1 cellular context compared by ENCODE assay signal in genomic region chr2:162574615-162575452, GRCh38.
TF ChIP-seq lines count a peak whose summit lies in the region.

No MANE protein-coding gene starts in this region.

TF ChIP-seq in HepG2, 621 proteins besides CTCF, POLR2A, EP300 and RAD21 (continued from another document and continues in another):
- TF ChIP-seq MAFK (conservative IDR thresholded peaks at IDR 0.05 in 1 of 2, IDR thresholded peaks at IDR 0.05 in 1 of 2; ENCODE audit: low read length in 2 of 2) (no peak; a peak in 1 of 4 replicates), REL (CRISPR knock-in tag; conservative IDR thresholded peaks at IDR 0.05) (0 out of 2 replicates have a peak, but pooled peaks have one; percentile 43), ZNF354B (CRISPR knock-in tag; IDR thresholded peaks at IDR 0.05) (no peak), ZNF674 (CRISPR knock-in tag; IDR thresholded peaks at IDR 0.05; ENCODE audit: low read depth) (no peak), ZNF672 (CRISPR knock-in tag; IDR thresholded peaks at IDR 0.05) (no peak), HOXA5 (CRISPR knock-in tag; IDR thresholded peaks at IDR 0.05) (no peak), REPIN1 (CRISPR knock-in tag; IDR thresholded peaks at IDR 0.05; ENCODE audit: borderline replicate concordance, low read depth) (peak; percentile 49; the same call in 1 of the 2 replicates), ZBTB33 (CRISPR knock-in tag; IDR thresholded peaks at IDR 0.05) (no peak), GRHL1 (CRISPR knock-in tag; conservative IDR thresholded peaks at IDR 0.05) (no peak), ZNF619 (CRISPR knock-in tag; IDR thresholded peaks at IDR 0.05) (no peak), FOXA3 (CRISPR knock-in tag; IDR thresholded peaks at IDR 0.05) (peak; percentile 87), BHLHE40 (IDR thresholded peaks at IDR 0.05; ENCODE audit: low read length) (peak; percentile 57; the same call in 1 of the 2 replicates), TCF12 (IDR thresholded peaks at IDR 0.05) (no peak), TCF12 (CRISPR knock-in tag; IDR thresholded peaks at IDR 0.05) (no peak), CSRNP2 (CRISPR knock-in tag; conservative IDR thresholded peaks at IDR 0.05; ENCODE audit: low read depth) (no peak), ONECUT2 (CRISPR knock-in tag; IDR thresholded peaks at IDR 0.05) (no peak), MTA3 (CRISPR knock-in tag; IDR thresholded peaks at IDR 0.05) (no peak), MNT (IDR thresholded peaks at IDR 0.05) (peak; percentile 42; the same call in 1 of the 2 replicates), THAP7 (CRISPR knock-in tag; IDR thresholded peaks at IDR 0.05) (no peak), KLF9 (CRISPR knock-in tag; IDR thresholded peaks at IDR 0.05; ENCODE audit: low read depth) (no peak), IRF1 (CRISPR knock-in tag; IDR thresholded peaks at IDR 0.05; ENCODE audit: low read depth) (no peak), MYC (CRISPR knock-in tag; IDR thresholded peaks at IDR 0.05; ENCODE audit: borderline replicate concordance) (peak; percentile 24; the same call in 1 of the 2 replicates), SETDB1 (CRISPR knock-in tag; IDR thresholded peaks at IDR 0.05; ENCODE audit: borderline replicate concordance) (no peak), SRSF1 (optimal IDR thresholded peaks at IDR 0.05; ENCODE audit: low read depth, low read length) (no peak), ETV5 (CRISPR knock-in tag; IDR thresholded peaks at IDR 0.05; ENCODE audit: borderline replicate concordance) (peak; percentile 50; the same call in 1 of the 2 replicates), JUNB (CRISPR knock-in tag; IDR thresholded peaks at IDR 0.05; ENCODE audit: borderline replicate concordance) (no peak), SRF (IDR thresholded peaks at IDR 0.05; ENCODE audit: low read depth, low read length) (no peak), ZNF678 (CRISPR knock-in tag; IDR thresholded peaks at IDR 0.05) (0 out of 2 replicates have a peak, but pooled peaks have one; percentile 33), XRCC5 (optimal IDR thresholded peaks at IDR 0.05; ENCODE audit: low read length) (peak; percentile 65), HIVEP1 (CRISPR knock-in tag; IDR thresholded peaks at IDR 0.05) (no peak), IKZF4 (CRISPR knock-in tag; IDR thresholded peaks at IDR 0.05; ENCODE audit: borderline replicate concordance, low read depth, not compliant biosample characterization) (no peak), ESRRA (CRISPR knock-in tag; IDR thresholded peaks at IDR 0.05; ENCODE audit: low read depth) (no peak), ISL2 (CRISPR knock-in tag; IDR thresholded peaks at IDR 0.05) (peak; percentile 75), ZNF441 (CRISPR knock-in tag; IDR thresholded peaks at IDR 0.05; ENCODE audit: borderline replicate concordance) (no peak), ZNF383 (CRISPR knock-in tag; IDR thresholded peaks at IDR 0.05; ENCODE audit: borderline replicate concordance) (no peak), E2F2 (CRISPR knock-in tag; IDR thresholded peaks at IDR 0.05; ENCODE audit: borderline replicate concordance) (no peak), SIX1 (CRISPR knock-in tag; IDR thresholded peaks at IDR 0.05; ENCODE audit: borderline replicate concordance) (peak; percentile 84; the same call in 1 of the 2 replicates), NR1H2 (CRISPR knock-in tag; IDR thresholded peaks at IDR 0.05; ENCODE audit: borderline replicate concordance, low read depth) (no peak), ZFP37 (CRISPR knock-in tag; IDR thresholded peaks at IDR 0.05; ENCODE audit: borderline replicate concordance) (peak; percentile 69; the same call in 1 of the 2 replicates), LRRFIP1 (CRISPR knock-in tag; conservative IDR thresholded peaks at IDR 0.05) (no peak), ZSCAN29 (CRISPR knock-in tag; conservative IDR thresholded peaks at IDR 0.05) (peak; percentile 40; the same call in 1 of the 2 replicates), ZNF691 (CRISPR knock-in tag; IDR thresholded peaks at IDR 0.05; ENCODE audit: borderline replicate concordance, low read depth) (no peak), MXD1 (CRISPR knock-in tag; IDR thresholded peaks at IDR 0.05) (no peak), SP1 (IDR thresholded peaks at IDR 0.05) (no peak), SP1 (CRISPR knock-in tag; IDR thresholded peaks at IDR 0.05) (peak; percentile 12; the same call in 1 of the 2 replicates), KAT7 (CRISPR knock-in tag; IDR thresholded peaks at IDR 0.05; ENCODE audit: borderline replicate concordance) (no peak), E2F5 (CRISPR knock-in tag; conservative IDR thresholded peaks at IDR 0.05) (no peak), ZNF12 (CRISPR knock-in tag; IDR thresholded peaks at IDR 0.05) (no peak; the same call in 1 of the 2 replicates), NFE2L1 (CRISPR knock-in tag; IDR thresholded peaks at IDR 0.05; ENCODE audit: borderline replicate concordance) (no peak), BRD4 (CRISPR knock-in tag; IDR thresholded peaks at IDR 0.05) (no peak), HHEX (CRISPR knock-in tag; IDR thresholded peaks at IDR 0.05) (0 out of 2 replicates have a peak, but pooled peaks have one; percentile 40), MEIS2 (CRISPR knock-in tag; IDR thresholded peaks at IDR 0.05) (0 out of 2 replicates have a peak, but pooled peaks have one; percentile 36), ZNF17 (CRISPR knock-in tag; IDR thresholded peaks at IDR 0.05) (no peak), SMARCC2 (IDR thresholded peaks at IDR 0.05) (no peak)
